In genomic region chr15:31857194-31857593, GRCh38 we compare ENCODE assay signal across 15 cellular contexts. TPM values are rescaled to one million over a fixed set of nuclear protein-coding genes. Genes with fewer than 3 reads are reported as not detected.
DNase-seq lines count a peak whose midpoint lies in the region; TF ChIP-seq lines count a peak whose summit lies in the region.
"Had no signal": no experiment of that assay in that cellular context is flagged by ENCODE, and none has a peak within 500 bp of the region (broad histone marks: within the 10 kb centered on the region; RNA-seq: fewer than 3 reads in every experiment).

No MANE protein-coding gene starts in this region.

- H3K27ac ChIP-seq in endodermal cell (ENCODE audit: low read depth, low read length) (no peak overlapping the region), neural progenitor cell (no peak overlapping the region)

- no peak overlapping the region for H3K4me3 ChIP-seq in LNCaP clone FGC (ENCODE audit: low read depth, low read length)
- no peak overlapping the region for H3K4me3 ChIP-seq in endodermal cell (ENCODE audit: low read length)
- H3K4me3 ChIP-seq in neural progenitor cell = no peak overlapping the region

- H3K9me3 ChIP-seq in endodermal cell (ENCODE audit: control insufficient read depth, low read length) = peaks cover 8% of the 10 kb centered on the region
- H3K9me3 ChIP-seq in neural progenitor cell (ENCODE audit: low read depth) = no peaks in the 10 kb centered on the region
- H3K9me3 ChIP-seq: BE2C had no signal

- H3K27me3 Mint-ChIP-seq in endodermal cell (ENCODE audit: insufficient read depth) (no peaks in the 10 kb centered on the region), neural progenitor cell (ENCODE audit: insufficient read depth, low read depth) (peaks cover 2% of the 10 kb centered on the region)

- H3K36me3 ChIP-seq in endodermal cell (ENCODE audit: control insufficient read depth, insufficient read depth, low read length) (no peaks in the 10 kb centered on the region), neural progenitor cell (no peaks in the 10 kb centered on the region)
- H3K36me3 ChIP-seq: BE2C had no signal

- no peak overlapping the region for H2AFZ ChIP-seq in neural progenitor cell (replicated peaks)

- no peak overlapping the region for H3K4me2 ChIP-seq in neural progenitor cell

- H3K4me1 ChIP-seq in endodermal cell (ENCODE audit: control insufficient read depth, insufficient read depth, low read length) = no peaks in the 10 kb centered on the region
- H3K4me1 ChIP-seq in neural progenitor cell = peaks cover 10% of the 10 kb centered on the region
- H3K4me1 ChIP-seq: BE2C had no signal

- no peak overlapping the region for H3K4me3 Mint-ChIP-seq in endodermal cell
- no peak overlapping the region for H3K4me3 Mint-ChIP-seq in neural progenitor cell
- H3K4me3 Mint-ChIP-seq: CD8-positive, alpha-beta T cell; HFFc6 had no signal

- no peaks in the 10 kb centered on the region for H3F3A ChIP-seq in neural progenitor cell (ENCODE audit: low read depth)

- H3K36me3 Mint-ChIP-seq in endodermal cell (ENCODE audit: low read depth) (no peaks in the 10 kb centered on the region), neural progenitor cell (peaks cover 1% of the 10 kb centered on the region)
- H3K36me3 Mint-ChIP-seq: CD8-positive, alpha-beta T cell had no signal

- TF ChIP-seq CTCF in LNCaP clone FGC (IDR thresholded peaks at IDR 0.05; ENCODE audit: control insufficient read depth, extremely low read depth, insufficient read depth) = peak; percentile 19; the same call in 1 of the 2 replicates
- TF ChIP-seq CTCF in endodermal cell (conservative IDR thresholded peaks at IDR 0.05) = peak; percentile 31
- no peak for TF ChIP-seq CTCF in neural progenitor cell (IDR thresholded peaks at IDR 0.05)

- in situ Hi-C loops in G401 (cut with HindIII; ENCODE audit: low sequenced_read_pairs) = no loop called here

- no peak overlapping the region for H3K27ac Mint-ChIP-seq in endodermal cell
- H3K27ac Mint-ChIP-seq in neural progenitor cell = no peak overlapping the region
- H3K27ac Mint-ChIP-seq: CD8-positive, alpha-beta T cell; HFFc6 had no signal

- no peaks in the 10 kb centered on the region for H3K27me3 ChIP-seq in endodermal cell (ENCODE audit: control insufficient read depth, insufficient read depth, low read length, poor library complexity, severe bottlenecking)
- H3K27me3 ChIP-seq in neural progenitor cell = no peaks in the 10 kb centered on the region

- H3K9me3 Mint-ChIP-seq in endodermal cell (peaks cover 4% of the 10 kb centered on the region), neural progenitor cell (peaks cover under 1% of the 10 kb centered on the region)
- H3K9me3 Mint-ChIP-seq: HFFc6 had no signal

- DNase-seq in G401 (ENCODE audit: low spot score) = peak; percentile 58
- DNase-seq in LNCaP clone FGC (ENCODE audit: low read depth) = no peak
- peak; percentile 83 for DNase-seq in endodermal cell
- DNase-seq in neural progenitor cell (ENCODE audit: low spot score) = peak; percentile 13
- no peak for DNase-seq in UCSD-AML1 (lab: John Stamatoyannopoulos, UW; ENCODE audit: unreplicated experiment)
- DNase-seq in activated CD8-positive, alpha-beta memory T cell treated with anti-CD3 and anti-CD28 coated beads, Interleukin-2, amount 50 U/mL, for 48 hours = no peak
- DNase-seq in superior temporal gyrus (ENCODE audit: extremely low spot score) = no peak
- DNase-seq in EL = no peak
- DNase-seq: BE2C; CD8-positive, alpha-beta T cell; HFFc6; NCI-H1417; NCI-H2029; NCI-H2227 treated with DMSO at 0.1 percent for 48 hours; NCI-H526 treated with DMSO at 0.1 percent for 48 hours had no signal

- WGBS in endodermal cell (ENCODE audit: insufficient coverage in 1 of 2, insufficient read length in 1 of 2), 2 experiments = 82 to 90% methylated on average over 2 to 6 of the region's 6 CpGs

- H3K9ac ChIP-seq in endodermal cell (ENCODE audit: extremely low read depth, low read length, poor library complexity, severe bottlenecking) = no peak overlapping the region
- H3K9ac ChIP-seq in neural progenitor cell = no peak overlapping the region

- no peaks in the 10 kb centered on the region for H4K20me1 ChIP-seq in neural progenitor cell (ENCODE audit: low read depth)

- peaks cover 8% of the 10 kb centered on the region for H3K4me1 Mint-ChIP-seq in endodermal cell
- H3K4me1 Mint-ChIP-seq in neural progenitor cell = peaks cover 4% of the 10 kb centered on the region

- no peaks in the 10 kb centered on the region for H3K79me2 ChIP-seq in neural progenitor cell (ENCODE audit: low read depth)

RNA-seq across cellular contexts. Expression of gene OTUD7A, which starts 13.3 kb away (rescaled TPM):
- total RNA-seq in G401 (2014; rRNA removed; shearing (Covaris generic)) = 9.0 TPM in 1 of 2 replicates, not detected in the other
- 1 to 10 TPM; 2.6 to 3.1 TPM for total RNA-seq in endodermal cell
- polyA plus RNA-seq in endodermal cell (2013, experiment 1 of 2) = 1.7 TPM
- 1.8 TPM for polyA plus RNA-seq in endodermal cell (2013, experiment 2 of 2)
- 0.39 and 1.5 TPM in 2 replicates for total RNA-seq in neural progenitor cell (ENCODE audit: low replicate concordance)

Comparison
In these comparisons a context has a peak if more than half of its experiments do, and no peak if none do; other contexts are left out.
1. DNase-seq: peak in G401 (single experiment), endodermal cell (single experiment) and neural progenitor cell (single experiment); none in LNCaP clone FGC (single experiment), UCSD-AML1 (single experiment), activated CD8-positive, alpha-beta memory T cell treated with anti-CD3 and anti-CD28 coated beads, Interleukin-2, amount 50 U/mL, for 48 hours (single experiment), superior temporal gyrus (single experiment) and EL (single experiment).